8 cellular contexts compared by ENCODE assay signal in the genomic region with DNA sequence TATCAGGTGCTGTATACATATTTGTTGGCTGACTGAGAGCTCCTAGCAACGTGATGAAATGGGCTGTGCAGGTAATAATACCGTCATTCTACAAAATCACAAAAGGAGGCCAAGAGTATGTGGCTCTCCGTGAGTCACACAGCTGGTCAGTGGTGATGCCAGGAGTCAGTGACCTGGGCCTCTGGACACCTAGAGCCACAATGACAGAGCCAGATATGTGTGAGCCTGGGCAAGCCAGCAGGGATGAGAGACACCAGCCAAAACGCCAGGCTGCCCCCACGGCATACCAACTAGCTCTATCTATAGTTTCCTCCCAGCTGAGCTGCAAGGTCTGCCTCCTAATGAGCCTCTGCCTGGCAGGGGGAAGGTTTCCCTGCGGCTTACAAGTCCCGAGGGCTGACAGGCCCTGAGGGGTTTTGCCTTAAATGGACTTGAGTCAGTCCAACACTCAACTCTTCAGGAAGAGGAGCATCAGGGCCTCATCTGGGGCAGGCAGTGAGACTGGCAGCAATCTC.
DNase-seq lines count a peak whose midpoint lies in the region; ATAC-seq and TF ChIP-seq lines count a peak whose summit lies in the region.

No MANE protein-coding gene starts in this region.

- TF ChIP-seq POLR2A in esophagus muscularis mucosa (IDR thresholded peaks at IDR 0.05; ENCODE audit: low read depth) = no peak

- peaks cover 28% of the 10 kb centered on the region for H3K4me1 Mint-ChIP-seq in activated CD4-positive, alpha-beta T cell treated with anti-CD3 and anti-CD28 coated beads for 36 hours

- no peak for DNase-seq in activated CD4-positive, alpha-beta T cell treated with anti-CD3 and anti-CD28 coated beads for 36 hours
- DNase-seq in activated CD4-positive, alpha-beta T cell treated with anti-CD3 and anti-CD28 coated beads for 48 hours = no peak
- DNase-seq in RWPE2 (ENCODE audit: low spot score) = no peak
- no peak for DNase-seq in esophagus muscularis mucosa (ENCODE audit: extremely low spot score)
- no peak for DNase-seq in NCI-H2107 (lab: John Stamatoyannopoulos, UW)

- H3K9me3 ChIP-seq in RWPE2 (ENCODE audit: severe bottlenecking) = no peaks in the 10 kb centered on the region
- H3K9me3 ChIP-seq in esophagus muscularis mucosa = no peaks in the 10 kb centered on the region

- H3K4me1 ChIP-seq in RWPE2 (ENCODE audit: insufficient read depth, poor library complexity, severe bottlenecking) (peaks cover 19% of the 10 kb centered on the region), esophagus muscularis mucosa (peaks cover 21 to 42% (median 38%) of the 10 kb centered on the region in 4 donors)

- no peak for ATAC-seq in activated CD4-positive, alpha-beta T cell treated with anti-CD3 and anti-CD28 coated beads for 36 hours
- ATAC-seq in RWPE2 (ENCODE audit: low read depth) = peak; percentile 70
- no peak for ATAC-seq in HG03469 (IDR thresholded peaks at IDR 0.05; ENCODE audit: unreplicated experiment)
- ATAC-seq in GM18909 (IDR thresholded peaks at IDR 0.05; ENCODE audit: poor library complexity, unreplicated experiment) = no peak

- POLR2A ChIA-PET in activated CD4-positive, alpha-beta T cell treated with anti-CD3 and anti-CD28 coated beads for 36 hours (lab: Charles Lee) = interaction anchor here (0.6 to 1.5 kb wide), 3 partner anchors 13 to 80 kb away, joined by 3 to 6 read pairs (median 3); no protein-coding TSS in a partner anchor

- TF ChIP-seq CTCF in RWPE2 (IDR thresholded peaks at IDR 0.05; ENCODE audit: poor library complexity, severe bottlenecking) (no peak), esophagus muscularis mucosa (IDR thresholded peaks at IDR 0.05) (no peak)

- peak overlapping the region; percentile 74 for H3K27ac ChIP-seq in RWPE2 (ENCODE audit: poor library complexity, severe bottlenecking)
- peak overlapping the region in 3 of 4 donors; percentile 28 to 65 (median 49) for H3K27ac ChIP-seq in esophagus muscularis mucosa (replicated peaks in 1 of 4)
- H3K27ac ChIP-seq in skin epidermis = peak overlapping the region in 11 of 21 experiments; percentile 12 to 74 (median 32)

- intact Hi-C loops in activated CD4-positive, alpha-beta T cell treated with anti-CD3 and anti-CD28 coated beads for 36 hours (cut with DNase I, micrococcal nuclease) = loop anchor here in 1 of 2 experiments (10.0 kb wide), 1 partner anchor 436 kb away; no protein-coding TSS in a partner anchor
- intact Hi-C loops in esophagus muscularis mucosa (cut with DNase I) = loop anchor here (5.0 kb wide), 1 partner anchor 248 kb away; no protein-coding TSS in a partner anchor

- WGBS in esophagus muscularis mucosa = 37% methylated on average over 3 of the region's 7 CpGs

- H3K36me3 ChIP-seq in RWPE2 (ENCODE audit: low read depth) = no peaks in the 10 kb centered on the region
- H3K36me3 ChIP-seq in esophagus muscularis mucosa = no peaks in the 10 kb centered on the region

- CTCF ChIA-PET in activated CD4-positive, alpha-beta T cell treated with anti-CD3 and anti-CD28 coated beads for 36 hours (lab: Charles Lee) = interaction anchor here (0.6 to 8.0 kb wide), 19 partner anchors 8 to 450 kb away, joined by 3 to 152 read pairs (median 4); partner anchors contain the start of genes C6orf89 and PPIL1

- H3K27ac Mint-ChIP-seq in activated CD4-positive, alpha-beta T cell treated with anti-CD3 and anti-CD28 coated beads for 36 hours = peak overlapping the region; percentile 82

- no peaks in the 10 kb centered on the region for H3K27me3 ChIP-seq in RWPE2 (ENCODE audit: insufficient read depth, poor library complexity, severe bottlenecking)
- no peaks in the 10 kb centered on the region for H3K27me3 ChIP-seq in esophagus muscularis mucosa

- H3K4me3 Mint-ChIP-seq in activated CD4-positive, alpha-beta T cell treated with anti-CD3 and anti-CD28 coated beads for 36 hours = peak overlapping the region; percentile 50

- H3K27me3 Mint-ChIP-seq in activated CD4-positive, alpha-beta T cell treated with anti-CD3 and anti-CD28 coated beads for 36 hours = no peaks in the 10 kb centered on the region

- H3K36me3 Mint-ChIP-seq in activated CD4-positive, alpha-beta T cell treated with anti-CD3 and anti-CD28 coated beads for 36 hours (ENCODE audit: low read depth) = no peaks in the 10 kb centered on the region

- no peak overlapping the region for H3K4me3 ChIP-seq in RWPE2 (ENCODE audit: severe bottlenecking)
- no peak overlapping the region for H3K4me3 ChIP-seq in esophagus muscularis mucosa
- H3K4me3 ChIP-seq in skin epidermis = no peak overlapping the region

- no peaks in the 10 kb centered on the region for H3K9me3 Mint-ChIP-seq in activated CD4-positive, alpha-beta T cell treated with anti-CD3 and anti-CD28 coated beads for 36 hours (ENCODE audit: low read depth)

- no peak for TF ChIP-seq EP300 in esophagus muscularis mucosa (IDR thresholded peaks at IDR 0.05)
